Comparison of ENCODE assay signal across 8 cellular contexts in the genomic region with DNA sequence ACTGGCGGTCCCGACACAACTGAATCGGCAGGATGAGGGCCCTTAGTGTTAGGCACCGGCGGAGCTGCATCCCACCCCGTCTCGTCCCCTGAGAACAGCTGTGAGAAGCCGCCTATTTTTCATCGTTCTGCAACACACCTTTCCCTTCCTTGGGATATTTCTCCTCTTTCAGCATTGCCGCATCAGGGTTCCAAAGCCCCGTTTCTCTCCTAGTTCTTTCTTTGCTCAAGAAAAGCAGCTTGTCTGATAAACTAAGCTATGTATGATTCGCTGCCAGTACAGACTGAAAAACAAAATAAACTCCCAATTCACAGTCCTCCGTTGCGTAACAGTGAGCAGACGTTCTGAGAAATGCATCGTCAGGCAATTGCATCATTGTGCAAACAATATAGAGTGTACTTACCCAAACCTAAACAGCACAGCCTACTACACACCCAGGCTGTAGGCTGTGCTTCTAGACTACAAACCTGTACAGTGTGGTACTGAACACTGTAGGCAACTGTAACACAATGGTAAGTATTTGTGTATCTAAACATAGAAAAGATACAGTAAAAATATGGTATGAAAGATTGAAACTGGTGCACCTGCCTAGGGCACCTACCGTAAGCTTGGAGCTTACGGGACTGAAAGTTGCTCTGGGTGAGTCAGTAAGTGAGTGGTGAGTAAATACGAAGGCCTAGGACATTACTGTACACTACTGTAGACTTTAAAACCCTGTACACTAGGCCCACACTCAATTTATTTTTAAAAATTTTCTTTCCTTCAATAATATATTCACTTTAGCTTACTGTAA. TPM values are rescaled to one million over a fixed set of nuclear protein-coding genes. Genes with fewer than 3 reads are reported as not detected.
DNase-seq lines count a peak whose midpoint lies in the region; ATAC-seq and TF ChIP-seq lines count a peak whose summit lies in the region.

No MANE protein-coding gene starts in this region.

- H3K36me3 Mint-ChIP-seq in T-helper 1 cell treated with Interleukin-12 subunit alpha and Interleukin-12 subunit beta and Interleukin-4 antibody, amounts not matched to agents 30 μg/mL and 1 μg/mL, for 36 hours (ENCODE audit: low read depth) = peaks cover 1% of the 10 kb centered on the region
- no peaks in the 10 kb centered on the region for H3K36me3 Mint-ChIP-seq in glutamatergic neuron (ENCODE audit: unreplicated experiment)

- H3K27ac Mint-ChIP-seq in T-helper 1 cell treated with Interleukin-12 subunit alpha and Interleukin-12 subunit beta and Interleukin-4 antibody, amounts not matched to agents 30 μg/mL and 1 μg/mL, for 36 hours = no peak overlapping the region
- no peak overlapping the region for H3K27ac Mint-ChIP-seq in glutamatergic neuron (ENCODE audit: unreplicated experiment)

- peak overlapping the region; percentile 70 for H3K4me3 ChIP-seq in skeletal muscle cell (ENCODE audit: low read depth, low read length)

- peaks cover 4% of the 10 kb centered on the region for H3K4me1 Mint-ChIP-seq in T-helper 1 cell treated with Interleukin-12 subunit alpha and Interleukin-12 subunit beta and Interleukin-4 antibody, amounts not matched to agents 30 μg/mL and 1 μg/mL, for 36 hours (ENCODE audit: low read depth)
- peaks cover 3% of the 10 kb centered on the region for H3K4me1 Mint-ChIP-seq in glutamatergic neuron (ENCODE audit: low read depth, unreplicated experiment)

- peaks cover 20% of the 10 kb centered on the region for H3K27me3 Mint-ChIP-seq in T-helper 1 cell treated with Interleukin-12 subunit alpha and Interleukin-12 subunit beta and Interleukin-4 antibody, amounts not matched to agents 30 μg/mL and 1 μg/mL, for 36 hours (ENCODE audit: low read depth)
- no peaks in the 10 kb centered on the region for H3K27me3 Mint-ChIP-seq in glutamatergic neuron (ENCODE audit: unreplicated experiment)

- H3K9me3 Mint-ChIP-seq in T-helper 1 cell treated with Interleukin-12 subunit alpha and Interleukin-12 subunit beta and Interleukin-4 antibody, amounts not matched to agents 30 μg/mL and 1 μg/mL, for 36 hours = no peaks in the 10 kb centered on the region
- H3K9me3 Mint-ChIP-seq in glutamatergic neuron (ENCODE audit: unreplicated experiment) = peaks cover 2% of the 10 kb centered on the region

- peak overlapping the region; percentile 88 for H3K4me3 Mint-ChIP-seq in T-helper 1 cell treated with Interleukin-12 subunit alpha and Interleukin-12 subunit beta and Interleukin-4 antibody, amounts not matched to agents 30 μg/mL and 1 μg/mL, for 36 hours
- H3K4me3 Mint-ChIP-seq in glutamatergic neuron (ENCODE audit: unreplicated experiment) = peak overlapping the region; percentile 88

- peak; percentile 60 for DNase-seq in NK-92 treated with Interleukin-12 subunit alpha and Interleukin-12 subunit beta, amount 100 ng/mL, for 24 hours (lab: John Stamatoyannopoulos, UW)
- DNase-seq in NK-92 (lab: John Stamatoyannopoulos, UW; ENCODE audit: unreplicated experiment) (no peak), glutamatergic neuron (no peak), skeletal muscle cell (ENCODE audit: low read depth) (peak; percentile 65), AG08396 (ENCODE audit: low spot score) (no peak)
- DNase-seq in stimulated activated CD8-positive, alpha-beta memory T cell treated with anti-CD3 and anti-CD28 coated beads, Interleukin-4, amount 100 ng/mL, for 48 hours = no peak

- TF ChIP-seq CTCF in glutamatergic neuron (IDR thresholded peaks at IDR 0.05; ENCODE audit: partially characterized antibody, unreplicated experiment) = no peak

- no peak for ATAC-seq in GM18502 (IDR thresholded peaks at IDR 0.05; ENCODE audit: poor library complexity, unreplicated experiment)

RNA-seq across cellular contexts. Expression of gene ADAMTS17, which starts 8.9 kb away (rescaled TPM):
- total RNA-seq in glutamatergic neuron (ENCODE audit: unreplicated experiment) = 6.8 TPM

Comparison
In these comparisons a context has a peak if more than half of its experiments do, and no peak if none do; other contexts are left out.
1. DNase-seq: peak in NK-92 treated with Interleukin-12 subunit alpha and Interleukin-12 subunit beta, amount 100 ng/mL, for 24 hours (single experiment) and skeletal muscle cell (single experiment); none in NK-92 (single experiment), glutamatergic neuron (single experiment), stimulated activated CD8-positive, alpha-beta memory T cell treated with anti-CD3 and anti-CD28 coated beads, Interleukin-4, amount 100 ng/mL, for 48 hours (single experiment) and AG08396 (single experiment).